1 cellular context compared by ENCODE assay signal in the genomic region with DNA sequence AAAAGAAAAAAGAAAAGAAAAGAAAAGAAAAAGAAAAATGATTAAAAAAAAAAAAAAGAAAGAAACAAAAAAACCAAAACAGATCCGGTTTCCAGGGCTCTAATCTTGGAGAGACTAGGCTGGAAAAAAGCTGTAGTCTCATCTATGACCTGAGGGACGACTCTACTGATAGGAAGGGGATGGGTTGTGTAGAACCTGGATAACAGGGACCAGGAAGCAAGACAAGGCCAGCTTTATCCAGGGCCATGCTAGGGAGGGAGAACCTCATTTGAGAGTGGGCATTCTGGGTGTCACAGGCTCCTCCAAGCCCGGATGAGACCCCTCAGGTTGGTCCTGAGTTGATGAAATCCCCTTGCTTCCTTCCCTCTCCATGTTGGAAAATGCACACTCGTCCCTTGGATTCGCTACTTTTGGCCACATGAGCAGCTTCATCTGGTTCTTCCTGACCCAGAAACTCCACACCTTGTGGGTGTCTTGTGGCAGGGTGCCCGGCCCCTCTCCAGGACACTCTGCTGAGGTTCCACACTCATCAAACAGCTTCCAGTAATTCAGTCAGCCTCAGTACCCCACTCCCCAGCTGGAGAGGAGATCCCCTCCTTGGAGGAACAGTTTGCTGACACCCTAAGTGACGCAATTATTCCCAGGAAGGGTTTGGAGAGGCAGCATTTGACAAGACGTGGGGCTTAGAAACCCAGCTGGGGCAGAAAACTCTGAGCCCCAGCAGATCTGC.
TF ChIP-seq lines count a peak whose summit lies in the region.

No MANE protein-coding gene starts in this region.

TF ChIP-seq in K562, 482 proteins besides CTCF, POLR2A, EP300 and RAD21:
- no peak for TF ChIP-seq CBX1 (IDR thresholded peaks at IDR 0.05; ENCODE audit: low read depth)
- TF ChIP-seq ZNF41 (CRISPR knock-in tag; conservative IDR thresholded peaks at IDR 0.05) = no peak
- TF ChIP-seq, protein P1, sequence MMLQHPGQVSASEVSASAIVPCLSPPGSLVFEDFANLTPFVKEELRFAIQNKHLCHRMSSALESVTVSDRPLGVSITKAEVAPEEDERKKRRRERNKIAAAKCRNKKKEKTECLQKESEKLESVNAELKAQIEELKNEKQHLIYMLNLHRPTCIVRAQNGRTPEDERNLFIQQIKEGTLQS (IDR thresholded peaks at IDR 0.05) = 0 out of 2 replicates have a peak, but pooled peaks have one; percentile 18
- TF ChIP-seq, protein P1 (CRISPR knock-in tag; conservative IDR thresholded peaks at IDR 0.05) = no peak
- TF ChIP-seq CEBPB (tag; IDR thresholded peaks at IDR 0.05) = peak; percentile 22; the same call in 1 of the 2 replicates
- TF ChIP-seq ZNF584 (CRISPR knock-in tag; IDR thresholded peaks at IDR 0.05; ENCODE audit: low read depth) = no peak
- TF ChIP-seq, protein P2, sequence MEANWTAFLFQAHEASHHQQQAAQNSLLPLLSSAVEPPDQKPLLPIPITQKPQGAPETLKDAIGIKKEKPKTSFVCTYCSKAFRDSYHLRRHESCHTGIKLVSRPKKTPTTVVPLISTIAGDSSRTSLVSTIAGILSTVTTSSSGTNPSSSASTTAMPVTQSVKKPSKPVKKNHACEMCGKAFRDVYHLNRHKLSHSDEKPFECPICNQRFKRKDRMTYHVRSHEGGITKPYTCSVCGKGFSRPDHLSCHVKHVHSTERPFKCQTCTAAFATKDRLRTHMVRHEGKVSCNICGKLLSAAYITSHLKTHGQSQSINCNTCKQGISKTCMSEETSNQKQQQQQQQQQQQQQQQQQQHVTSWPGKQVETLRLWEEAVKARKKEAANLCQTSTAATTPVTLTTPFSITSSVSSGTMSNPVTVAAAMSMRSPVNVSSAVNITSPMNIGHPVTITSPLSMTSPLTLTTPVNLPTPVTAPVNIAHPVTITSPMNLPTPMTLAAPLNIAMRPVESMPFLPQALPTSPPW (CRISPR knock-in tag; IDR thresholded peaks at IDR 0.05) = no peak
- TF ChIP-seq TAL1 (IDR thresholded peaks at IDR 0.05) = no peak
- TF ChIP-seq, protein P3, sequence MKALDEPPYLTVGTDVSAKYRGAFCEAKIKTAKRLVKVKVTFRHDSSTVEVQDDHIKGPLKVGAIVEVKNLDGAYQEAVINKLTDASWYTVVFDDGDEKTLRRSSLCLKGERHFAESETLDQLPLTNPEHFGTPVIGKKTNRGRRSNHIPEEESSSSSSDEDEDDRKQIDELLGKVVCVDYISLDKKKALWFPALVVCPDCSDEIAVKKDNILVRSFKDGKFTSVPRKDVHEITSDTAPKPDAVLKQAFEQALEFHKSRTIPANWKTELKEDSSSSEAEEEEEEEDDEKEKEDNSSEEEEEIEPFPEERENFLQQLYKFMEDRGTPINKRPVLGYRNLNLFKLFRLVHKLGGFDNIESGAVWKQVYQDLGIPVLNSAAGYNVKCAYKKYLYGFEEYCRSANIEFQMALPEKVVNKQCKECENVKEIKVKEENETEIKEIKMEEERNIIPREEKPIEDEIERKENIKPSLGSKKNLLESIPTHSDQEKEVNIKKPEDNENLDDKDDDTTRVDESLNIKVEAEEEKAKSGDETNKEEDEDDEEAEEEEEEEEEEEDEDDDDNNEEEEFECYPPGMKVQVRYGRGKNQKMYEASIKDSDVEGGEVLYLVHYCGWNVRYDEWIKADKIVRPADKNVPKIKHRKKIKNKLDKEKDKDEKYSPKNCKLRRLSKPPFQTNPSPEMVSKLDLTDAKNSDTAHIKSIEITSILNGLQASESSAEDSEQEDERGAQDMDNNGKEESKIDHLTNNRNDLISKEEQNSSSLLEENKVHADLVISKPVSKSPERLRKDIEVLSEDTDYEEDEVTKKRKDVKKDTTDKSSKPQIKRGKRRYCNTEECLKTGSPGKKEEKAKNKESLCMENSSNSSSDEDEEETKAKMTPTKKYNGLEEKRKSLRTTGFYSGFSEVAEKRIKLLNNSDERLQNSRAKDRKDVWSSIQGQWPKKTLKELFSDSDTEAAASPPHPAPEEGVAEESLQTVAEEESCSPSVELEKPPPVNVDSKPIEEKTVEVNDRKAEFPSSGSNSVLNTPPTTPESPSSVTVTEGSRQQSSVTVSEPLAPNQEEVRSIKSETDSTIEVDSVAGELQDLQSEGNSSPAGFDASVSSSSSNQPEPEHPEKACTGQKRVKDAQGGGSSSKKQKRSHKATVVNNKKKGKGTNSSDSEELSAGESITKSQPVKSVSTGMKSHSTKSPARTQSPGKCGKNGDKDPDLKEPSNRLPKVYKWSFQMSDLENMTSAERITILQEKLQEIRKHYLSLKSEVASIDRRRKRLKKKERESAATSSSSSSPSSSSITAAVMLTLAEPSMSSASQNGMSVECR (CRISPR knock-in tag; IDR thresholded peaks at IDR 0.05) = no peak
- no peak for TF ChIP-seq CEBPG (CRISPR knock-in tag; IDR thresholded peaks at IDR 0.05)
- peak in 1 of 2 experiments; percentile 38; a peak in 2 of 4 replicates for TF ChIP-seq CEBPG (tag; conservative IDR thresholded peaks at IDR 0.05 in 1 of 2, IDR thresholded peaks at IDR 0.05 in 1 of 2)
- TF ChIP-seq ZNF780A (CRISPR knock-in tag; IDR thresholded peaks at IDR 0.05) = no peak
